In the genomic region with DNA sequence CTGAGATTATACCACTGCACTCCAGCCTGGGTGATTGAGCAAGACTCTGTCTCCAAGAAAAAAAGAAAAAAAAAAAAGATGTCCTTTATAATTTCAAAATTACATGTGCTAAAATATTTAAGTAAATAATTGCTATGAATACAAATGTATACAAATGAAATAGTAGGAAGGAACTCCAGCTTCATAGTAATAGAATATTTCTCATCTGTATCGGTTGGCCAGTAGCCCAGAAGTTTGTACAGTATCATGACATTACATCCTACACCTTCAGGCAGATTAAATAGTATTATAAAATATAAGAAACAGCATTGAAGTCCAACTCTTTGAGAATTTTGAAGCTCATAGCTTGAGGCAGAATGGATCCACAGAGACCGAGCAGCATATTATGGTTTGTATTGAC, we compare ENCODE assay signal across 7 cellular contexts. TPM values are rescaled to one million over a fixed set of nuclear protein-coding genes. Genes with fewer than 3 reads are reported as not detected.
"Had no signal": no experiment of that assay in that cellular context is flagged by ENCODE, and none has a peak within 500 bp of the region (broad histone marks: within the 10 kb centered on the region; RNA-seq: fewer than 3 reads in every experiment).

No MANE protein-coding gene starts in this region.

- ATAC-seq: GM23338, HCT116, K562 had no signal

- DNase-seq: HFFc6, IMR-90 had no signal

- H3K9me3 Mint-ChIP-seq: GM23338, HFFc6 had no signal

- H3K9me3 ChIP-seq: HAP-1 had no signal

- H3K4me3 ChIP-seq: GM23338, HAP-1, K562 had no signal

- H3K4me3 Mint-ChIP-seq: GM23338, HFFc6 had no signal

- H3K36me3 ChIP-seq: HAP-1 had no signal

- H3K27ac Mint-ChIP-seq: GM23338, HFFc6 had no signal

RNA-seq across cellular contexts. Expression of a gene that starts 36.5 kb away (rescaled TPM):
- total RNA-seq: HFFc6, HT-29, IMR-90, K562 had no signal
- polyA plus RNA-seq: IMR-90, K562 had no signal
